Comparison of ENCODE assay signal across 2 cellular contexts in genomic region chrX:148530464-148531077, GRCh38.
A peak's percentile ranks its signal among the peaks of the same experiment; 100 is the strongest.
TF ChIP-seq lines count a peak whose summit lies in the region.

No MANE protein-coding gene starts in this region.

TF ChIP-seq in IMR-90, 13 proteins besides CTCF, POLR2A, EP300 and RAD21 (continued from another document):
- TF ChIP-seq, protein P1, sequence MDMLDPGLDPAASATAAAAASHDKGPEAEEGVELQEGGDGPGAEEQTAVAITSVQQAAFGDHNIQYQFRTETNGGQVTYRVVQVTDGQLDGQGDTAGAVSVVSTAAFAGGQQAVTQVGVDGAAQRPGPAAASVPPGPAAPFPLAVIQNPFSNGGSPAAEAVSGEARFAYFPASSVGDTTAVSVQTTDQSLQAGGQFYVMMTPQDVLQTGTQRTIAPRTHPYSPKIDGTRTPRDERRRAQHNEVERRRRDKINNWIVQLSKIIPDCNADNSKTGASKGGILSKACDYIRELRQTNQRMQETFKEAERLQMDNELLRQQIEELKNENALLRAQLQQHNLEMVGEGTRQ (IDR thresholded peaks at IDR 0.05; ENCODE audit: low read depth, low read length) = no peak
- TF ChIP-seq SMC3 (IDR thresholded peaks at IDR 0.05; ENCODE audit: low read depth, low read length) (peak; percentile 29; the same call in 1 of the 2 replicates), ELK1 (IDR thresholded peaks at IDR 0.05; ENCODE audit: borderline replicate concordance, low read depth, low read length) (no peak), FOS (IDR thresholded peaks at IDR 0.05; ENCODE audit: low read depth, low read length) (no peak), CHD1 (IDR thresholded peaks at IDR 0.05; ENCODE audit: low read depth, low read length) (no peak), BHLHE40 (IDR thresholded peaks at IDR 0.05; ENCODE audit: low read depth, low read length) (no peak), MXI1 (IDR thresholded peaks at IDR 0.05; ENCODE audit: borderline replicate concordance, low read depth, low read length) (no peak)

TF ChIP-seq in K562, 482 proteins besides CTCF, POLR2A, EP300 and RAD21 (continued from another document):
- no peak for TF ChIP-seq MLX (CRISPR knock-in tag; conservative IDR thresholded peaks at IDR 0.05)
